ENCODE assay signal across 1 cellular context in the genomic region with DNA sequence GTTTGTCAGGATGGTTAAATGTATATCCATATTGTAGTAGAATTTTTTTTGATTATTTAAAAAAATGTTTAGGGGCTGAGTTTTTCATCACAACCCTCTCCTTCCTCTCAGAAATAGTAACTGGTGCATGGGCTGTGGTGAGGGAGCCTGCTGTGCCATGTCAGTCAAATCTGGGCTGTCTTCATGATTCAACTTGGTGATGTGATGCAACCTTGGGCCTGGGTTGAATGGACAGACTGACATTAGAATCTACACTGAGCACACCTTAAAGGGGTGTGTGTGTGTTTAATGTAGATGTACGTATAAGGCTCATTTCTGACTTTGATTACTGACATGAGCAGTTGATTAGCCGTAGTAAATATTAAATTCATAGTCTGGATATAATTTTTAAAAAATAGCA.
TF ChIP-seq lines count a peak whose summit lies in the region.

No MANE protein-coding gene starts in this region.

TF ChIP-seq in K562, 482 proteins besides CTCF, POLR2A, EP300 and RAD21:
- TF ChIP-seq CEBPB (tag; IDR thresholded peaks at IDR 0.05) (peak; percentile 27; the same call in 1 of the 2 replicates), CEBPG (CRISPR knock-in tag; IDR thresholded peaks at IDR 0.05) (peak; percentile 80), CEBPG (tag; conservative IDR thresholded peaks at IDR 0.05 in 1 of 2, IDR thresholded peaks at IDR 0.05 in 1 of 2) (peak; percentile 68 to 72), POLR2AphosphoS2 (IDR thresholded peaks at IDR 0.05; ENCODE audit: low read length) (no peak), U2AF2 (optimal IDR thresholded peaks at IDR 0.05; ENCODE audit: low read depth, low read length) (no peak), GTF2A2 (tag; IDR thresholded peaks at IDR 0.05) (no peak), ZEB2 (IDR thresholded peaks at IDR 0.05) (no peak), PKNOX1 (IDR thresholded peaks at IDR 0.05) (peak; percentile 90), FOXA1 (IDR thresholded peaks at IDR 0.05; ENCODE audit: borderline replicate concordance) (no peak), THAP7 (CRISPR knock-in tag; IDR thresholded peaks at IDR 0.05) (no peak), ZNF143 (CRISPR knock-in tag; IDR thresholded peaks at IDR 0.05) (no peak)
- TF ChIP-seq, protein P1, sequence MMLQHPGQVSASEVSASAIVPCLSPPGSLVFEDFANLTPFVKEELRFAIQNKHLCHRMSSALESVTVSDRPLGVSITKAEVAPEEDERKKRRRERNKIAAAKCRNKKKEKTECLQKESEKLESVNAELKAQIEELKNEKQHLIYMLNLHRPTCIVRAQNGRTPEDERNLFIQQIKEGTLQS (IDR thresholded peaks at IDR 0.05): peak; percentile 66
- TF ChIP-seq, protein P1 (CRISPR knock-in tag; conservative IDR thresholded peaks at IDR 0.05): no peak
- TF ChIP-seq, protein P2, sequence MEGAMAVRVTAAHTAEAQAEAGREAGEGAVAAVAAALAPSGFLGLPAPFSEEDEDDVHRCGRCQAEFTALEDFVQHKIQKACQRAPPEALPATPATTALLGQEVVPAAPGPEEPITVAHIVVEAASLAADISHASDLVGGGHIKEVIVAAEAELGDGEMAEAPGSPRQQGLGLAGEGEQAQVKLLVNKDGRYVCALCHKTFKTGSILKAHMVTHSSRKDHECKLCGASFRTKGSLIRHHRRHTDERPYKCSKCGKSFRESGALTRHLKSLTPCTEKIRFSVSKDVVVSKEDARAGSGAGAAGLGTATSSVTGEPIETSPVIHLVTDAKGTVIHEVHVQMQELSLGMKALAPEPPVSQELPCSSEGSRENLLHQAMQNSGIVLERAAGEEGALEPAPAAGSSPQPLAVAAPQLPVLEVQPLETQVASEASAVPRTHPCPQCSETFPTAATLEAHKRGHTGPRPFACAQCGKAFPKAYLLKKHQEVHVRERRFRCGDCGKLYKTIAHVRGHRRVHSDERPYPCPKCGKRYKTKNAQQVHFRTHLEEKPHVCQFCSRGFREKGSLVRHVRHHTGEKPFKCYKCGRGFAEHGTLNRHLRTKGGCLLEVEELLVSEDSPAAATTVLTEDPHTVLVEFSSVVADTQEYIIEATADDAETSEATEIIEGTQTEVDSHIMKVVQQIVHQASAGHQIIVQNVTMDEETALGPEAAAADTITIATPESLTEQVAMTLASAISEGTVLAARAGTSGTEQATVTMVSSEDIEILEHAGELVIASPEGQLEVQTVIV (CRISPR knock-in tag; IDR thresholded peaks at IDR 0.05; ENCODE audit: borderline replicate concordance): no peak
